ENCODE assay signal across 11 cellular contexts in genomic region chr3:112974178-112974517, GRCh38. TPM values are rescaled to one million over a fixed set of nuclear protein-coding genes. Genes with fewer than 3 reads are reported as not detected.
DNase-seq lines count a peak whose midpoint lies in the region; ATAC-seq lines count a peak whose summit lies in the region.
"Had no signal": no experiment of that assay in that cellular context is flagged by ENCODE, and none has a peak within 500 bp of the region (broad histone marks: within the 10 kb centered on the region; RNA-seq: fewer than 3 reads in every experiment).

No MANE protein-coding gene starts in this region.

- H3K9me3 Mint-ChIP-seq in activated T-cell treated with anti-CD3 and anti-CD28 coated beads, Interleukin-2, amount 50 U/mL, for 4 hours, result no peaks in the 10 kb centered on the region
- H3K9me3 Mint-ChIP-seq in activated naive CD8-positive, alpha-beta T cell treated with anti-CD3 and anti-CD28 coated beads for 36 hours, result no peaks in the 10 kb centered on the region

- H3K36me3 Mint-ChIP-seq in activated T-cell treated with anti-CD3 and anti-CD28 coated beads, Interleukin-2, amount 50 U/mL, for 4 hours (ENCODE audit: insufficient read depth), result no peaks in the 10 kb centered on the region
- H3K36me3 Mint-ChIP-seq in activated naive CD8-positive, alpha-beta T cell treated with anti-CD3 and anti-CD28 coated beads for 36 hours, result no peaks in the 10 kb centered on the region

- ATAC-seq in activated T-cell treated with anti-CD3 and anti-CD28 coated beads, Interleukin-2, amount 50 U/mL, for 4 hours, result peak in 1 of 2 donors; percentile 2
- peak; percentile 16 for ATAC-seq in HG03045 (IDR thresholded peaks at IDR 0.05; ENCODE audit: unreplicated experiment)
- ATAC-seq in stimulated activated naive CD8-positive, alpha-beta T cell treated with anti-CD3 and anti-CD28 coated beads, Interleukin-15, Interleukin-2, amounts not matched to agents 100 U/mL and 50 U/mL, for 24 hours, result peak; percentile 15
- ATAC-seq in HG02885 (IDR thresholded peaks at IDR 0.05; ENCODE audit: poor library complexity, unreplicated experiment), result no peak

- peak overlapping the region; percentile 89 for H3K27ac Mint-ChIP-seq in activated naive CD8-positive, alpha-beta T cell treated with anti-CD3 and anti-CD28 coated beads for 36 hours

- peaks cover 88% of the 10 kb centered on the region for H3K4me1 Mint-ChIP-seq in activated T-cell treated with anti-CD3 and anti-CD28 coated beads, Interleukin-2, amount 50 U/mL, for 4 hours (ENCODE audit: low read depth)
- peaks cover 70% of the 10 kb centered on the region for H3K4me1 Mint-ChIP-seq in activated naive CD8-positive, alpha-beta T cell treated with anti-CD3 and anti-CD28 coated beads for 36 hours

- DNase-seq in activated T-cell treated with anti-CD3 and anti-CD28 coated beads, Interleukin-2, amount 50 U/mL, for 4 hours, result no peak
- DNase-seq in activated T-cell treated with anti-CD3 and anti-CD28 coated beads for 4 hours (no peak), SKM-1 (lab: John Stamatoyannopoulos, UW; ENCODE audit: unreplicated experiment) (no peak), SKM-1 treated with dmso at 0.1 percent for 144 hours (lab: John Stamatoyannopoulos, UW; ENCODE audit: unreplicated experiment) (no peak)
- DNase-seq in activated naive CD8-positive, alpha-beta T cell treated with anti-CD3 and anti-CD28 coated beads for 36 hours, result no peak
- DNase-seq in stimulated activated naive CD8-positive, alpha-beta T cell treated with anti-CD3 and anti-CD28 coated beads, Interleukin-15, Interleukin-2, amounts not matched to agents 100 U/mL and 50 U/mL, for 24 hours, result no peak
- DNase-seq: ACHN had no signal

- peak overlapping the region; percentile 83 for H3K4me3 Mint-ChIP-seq in activated T-cell treated with anti-CD3 and anti-CD28 coated beads, Interleukin-2, amount 50 U/mL, for 4 hours
- H3K4me3 Mint-ChIP-seq in activated naive CD8-positive, alpha-beta T cell treated with anti-CD3 and anti-CD28 coated beads for 36 hours, result peak overlapping the region; percentile 75

- no peaks in the 10 kb centered on the region for H3K27me3 Mint-ChIP-seq in activated T-cell treated with anti-CD3 and anti-CD28 coated beads, Interleukin-2, amount 50 U/mL, for 4 hours (ENCODE audit: low read depth)
- no peaks in the 10 kb centered on the region for H3K27me3 Mint-ChIP-seq in activated naive CD8-positive, alpha-beta T cell treated with anti-CD3 and anti-CD28 coated beads for 36 hours

RNA-seq across cellular contexts. Expression of gene CD200R1, which starts 0.8 kb away (rescaled TPM):
- 1 to 10 TPM; 1.1 to 2.3 (median 1.2) TPM for total RNA-seq in activated T-cell treated with anti-CD3 and anti-CD28 coated beads, Interleukin-2, amount 50 U/mL, for 4 hours
- 1 to 10 TPM; 1.4 to 1.8 TPM for total RNA-seq in activated naive CD8-positive, alpha-beta T cell treated with anti-CD3 and anti-CD28 coated beads for 36 hours
- total RNA-seq: NCI-H460, pulmonary artery endothelial cell had no signal

RNA-seq across cellular contexts. Expression of gene GTPBP8, which starts 16.6 kb away (rescaled TPM):
- 10 to 100 TPM; 28.1 to 28.4 (median 28.1) TPM for total RNA-seq in activated T-cell treated with anti-CD3 and anti-CD28 coated beads, Interleukin-2, amount 50 U/mL, for 4 hours
- total RNA-seq in activated naive CD8-positive, alpha-beta T cell treated with anti-CD3 and anti-CD28 coated beads for 36 hours, result 10 to 100 TPM; 26.6 to 31.6 TPM
